8 cellular contexts compared by ENCODE assay signal in the genomic region with DNA sequence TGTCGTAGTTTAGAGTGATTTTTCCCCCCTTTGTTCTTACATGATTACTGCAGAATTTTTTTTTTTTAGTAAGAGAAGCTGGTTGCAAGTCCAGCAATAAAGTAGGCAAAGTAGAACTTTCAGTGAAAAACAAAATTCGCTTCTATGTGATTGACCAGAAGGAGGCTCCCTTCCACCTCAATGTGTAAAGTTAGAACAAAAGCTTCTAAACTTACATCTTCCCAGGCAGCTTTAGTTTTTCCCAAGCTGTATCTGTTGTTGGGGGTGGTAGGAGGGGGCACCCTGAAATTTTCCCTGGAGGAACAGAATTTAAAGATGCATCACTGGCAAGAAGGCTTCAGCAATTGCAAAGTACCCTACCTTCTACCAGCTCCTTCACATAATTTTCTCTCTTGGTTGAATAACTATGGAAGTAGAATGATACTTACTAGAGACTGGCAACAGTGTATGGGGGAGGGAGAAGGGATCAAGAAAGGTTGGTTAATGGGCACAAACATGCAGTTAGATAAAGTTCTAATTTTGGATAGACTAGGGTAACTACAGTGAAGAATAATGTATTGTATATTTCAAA.
DNase-seq lines count a peak whose midpoint lies in the region; ATAC-seq and TF ChIP-seq lines count a peak whose summit lies in the region.

No MANE protein-coding gene starts in this region.

- no peaks in the 10 kb centered on the region for H3K27me3 ChIP-seq in thyroid gland

- intact Hi-C loops in thyroid gland (cut with DNase I): loop anchor here (10.0 kb wide), 1 partner anchor 542 kb away; no protein-coding TSS in a partner anchor

- ATAC-seq in SK-N-SH treated with all-trans-retinoic acid at 6 μM for 48 hours: peak; percentile 80
- ATAC-seq in esophagus mucosa: no peak
- no peak for ATAC-seq in stimulated activated memory B cell treated with anti-CD40 and anti-IgM and Interleukin-4, amounts not matched to agents 10 μg/mL and 1 μg/mL and 100 μg/mL, for 72 hours
- ATAC-seq in activated naive CD8-positive, alpha-beta T cell treated with anti-CD3 and anti-CD28 coated beads, Interleukin-2, amount 50 U/mL, for 24 hours: no peak

- WGBS in thyroid gland, 2 donors: 5 to 7% methylated on average over 2 of the region's 2 CpGs

- H3K9me3 ChIP-seq in thyroid gland: no peaks in the 10 kb centered on the region

- H3K4me3 ChIP-seq in thyroid gland (replicated peaks in 1 of 3): no peak overlapping the region

- no peak overlapping the region for H3K4me3 Mint-ChIP-seq in stimulated activated memory B cell treated with anti-CD40 and anti-IgM and Interleukin-4, amounts not matched to agents 10 μg/mL and 1 μg/mL and 100 μg/mL, for 72 hours
- H3K4me3 Mint-ChIP-seq in activated naive CD8-positive, alpha-beta T cell treated with anti-CD3 and anti-CD28 coated beads, Interleukin-2, amount 50 U/mL, for 24 hours: no peak overlapping the region

- TF ChIP-seq POLR2A in thyroid gland (IDR thresholded peaks at IDR 0.05): no peak

- H3K27me3 Mint-ChIP-seq in stimulated activated memory B cell treated with anti-CD40 and anti-IgM and Interleukin-4, amounts not matched to agents 10 μg/mL and 1 μg/mL and 100 μg/mL, for 72 hours: no peaks in the 10 kb centered on the region
- no peaks in the 10 kb centered on the region for H3K27me3 Mint-ChIP-seq in activated naive CD8-positive, alpha-beta T cell treated with anti-CD3 and anti-CD28 coated beads, Interleukin-2, amount 50 U/mL, for 24 hours

- no peaks in the 10 kb centered on the region for H3K36me3 ChIP-seq in thyroid gland

- no peaks in the 10 kb centered on the region for H3K9me3 Mint-ChIP-seq in stimulated activated memory B cell treated with anti-CD40 and anti-IgM and Interleukin-4, amounts not matched to agents 10 μg/mL and 1 μg/mL and 100 μg/mL, for 72 hours
- H3K9me3 Mint-ChIP-seq in activated naive CD8-positive, alpha-beta T cell treated with anti-CD3 and anti-CD28 coated beads, Interleukin-2, amount 50 U/mL, for 24 hours: no peaks in the 10 kb centered on the region

- peak in 4 of 6 experiments; percentile 17 to 52 (median 37) for TF ChIP-seq CTCF in thyroid gland (IDR thresholded peaks at IDR 0.05)

- no peaks in the 10 kb centered on the region for H3K36me3 Mint-ChIP-seq in stimulated activated memory B cell treated with anti-CD40 and anti-IgM and Interleukin-4, amounts not matched to agents 10 μg/mL and 1 μg/mL and 100 μg/mL, for 72 hours
- no peaks in the 10 kb centered on the region for H3K36me3 Mint-ChIP-seq in activated naive CD8-positive, alpha-beta T cell treated with anti-CD3 and anti-CD28 coated beads, Interleukin-2, amount 50 U/mL, for 24 hours (ENCODE audit: low read depth)

- H3K4me1 ChIP-seq in thyroid gland: no peaks in the 10 kb centered on the region

- H3K27ac ChIP-seq in thyroid gland: no peak overlapping the region

- no peak overlapping the region for H3K27ac Mint-ChIP-seq in stimulated activated memory B cell treated with anti-CD40 and anti-IgM and Interleukin-4, amounts not matched to agents 10 μg/mL and 1 μg/mL and 100 μg/mL, for 72 hours
- H3K27ac Mint-ChIP-seq in activated naive CD8-positive, alpha-beta T cell treated with anti-CD3 and anti-CD28 coated beads, Interleukin-2, amount 50 U/mL, for 24 hours: no peak overlapping the region

- H3K4me1 Mint-ChIP-seq in stimulated activated memory B cell treated with anti-CD40 and anti-IgM and Interleukin-4, amounts not matched to agents 10 μg/mL and 1 μg/mL and 100 μg/mL, for 72 hours: no peaks in the 10 kb centered on the region
- H3K4me1 Mint-ChIP-seq in activated naive CD8-positive, alpha-beta T cell treated with anti-CD3 and anti-CD28 coated beads, Interleukin-2, amount 50 U/mL, for 24 hours: no peaks in the 10 kb centered on the region

- DNase-seq in NOMO-1 treated with DMSO at 0.1 percent for 48 hours (lab: John Stamatoyannopoulos, UW; ENCODE audit: unreplicated experiment): peak; percentile 14
- no peak for DNase-seq in NOMO-1 treated with dmso at 0.1 percent for 144 hours (lab: John Stamatoyannopoulos, UW; ENCODE audit: unreplicated experiment)
- DNase-seq in iPS DF 19.7 (ENCODE audit: low read depth, low spot score): peak; percentile 7
- DNase-seq in thyroid gland: no peak
- DNase-seq in activated naive CD8-positive, alpha-beta T cell treated with anti-CD3 and anti-CD28 coated beads, Interleukin-2, amount 50 U/mL, for 24 hours: no peak

TF ChIP-seq in SK-N-SH treated with all-trans-retinoic acid at 6 μM for 48 hours, 23 proteins besides CTCF, POLR2A, EP300 and RAD21:
- TF ChIP-seq PPARA (CRISPR knock-in tag; IDR thresholded peaks at IDR 0.05; ENCODE audit: borderline replicate concordance): no peak
- TF ChIP-seq ZFP3 (CRISPR knock-in tag; IDR thresholded peaks at IDR 0.05): no peak
- TF ChIP-seq ISL1 (CRISPR knock-in tag; IDR thresholded peaks at IDR 0.05): no peak
- no peak for TF ChIP-seq TOX (CRISPR knock-in tag; IDR thresholded peaks at IDR 0.05; ENCODE audit: borderline replicate concordance)
- TF ChIP-seq RARB (CRISPR knock-in tag; IDR thresholded peaks at IDR 0.05): no peak
- no peak for TF ChIP-seq GLIS3 (CRISPR knock-in tag; IDR thresholded peaks at IDR 0.05)
- TF ChIP-seq SNAI2 (CRISPR knock-in tag; IDR thresholded peaks at IDR 0.05): no peak
- TF ChIP-seq POU6F1 (CRISPR knock-in tag; IDR thresholded peaks at IDR 0.05; ENCODE audit: borderline replicate concordance, low read depth): no peak
- no peak for TF ChIP-seq TCF4 (CRISPR knock-in tag; IDR thresholded peaks at IDR 0.05; ENCODE audit: borderline replicate concordance)
- no peak for TF ChIP-seq BACH2 (CRISPR knock-in tag; IDR thresholded peaks at IDR 0.05; ENCODE audit: borderline replicate concordance)

Comparison
In these comparisons a context has a peak if more than half of its experiments do, and no peak if none do; other contexts are left out.
1. DNase-seq: peak in NOMO-1 treated with DMSO at 0.1 percent for 48 hours (single experiment) and iPS DF 19.7 (single experiment); none in NOMO-1 treated with dmso at 0.1 percent for 144 hours (single experiment), thyroid gland (0 of 2) and activated naive CD8-positive, alpha-beta T cell treated with anti-CD3 and anti-CD28 coated beads, Interleukin-2, amount 50 U/mL, for 24 hours (single experiment).